Comparison of ENCODE assay signal across 23 cellular contexts in the genomic region with DNA sequence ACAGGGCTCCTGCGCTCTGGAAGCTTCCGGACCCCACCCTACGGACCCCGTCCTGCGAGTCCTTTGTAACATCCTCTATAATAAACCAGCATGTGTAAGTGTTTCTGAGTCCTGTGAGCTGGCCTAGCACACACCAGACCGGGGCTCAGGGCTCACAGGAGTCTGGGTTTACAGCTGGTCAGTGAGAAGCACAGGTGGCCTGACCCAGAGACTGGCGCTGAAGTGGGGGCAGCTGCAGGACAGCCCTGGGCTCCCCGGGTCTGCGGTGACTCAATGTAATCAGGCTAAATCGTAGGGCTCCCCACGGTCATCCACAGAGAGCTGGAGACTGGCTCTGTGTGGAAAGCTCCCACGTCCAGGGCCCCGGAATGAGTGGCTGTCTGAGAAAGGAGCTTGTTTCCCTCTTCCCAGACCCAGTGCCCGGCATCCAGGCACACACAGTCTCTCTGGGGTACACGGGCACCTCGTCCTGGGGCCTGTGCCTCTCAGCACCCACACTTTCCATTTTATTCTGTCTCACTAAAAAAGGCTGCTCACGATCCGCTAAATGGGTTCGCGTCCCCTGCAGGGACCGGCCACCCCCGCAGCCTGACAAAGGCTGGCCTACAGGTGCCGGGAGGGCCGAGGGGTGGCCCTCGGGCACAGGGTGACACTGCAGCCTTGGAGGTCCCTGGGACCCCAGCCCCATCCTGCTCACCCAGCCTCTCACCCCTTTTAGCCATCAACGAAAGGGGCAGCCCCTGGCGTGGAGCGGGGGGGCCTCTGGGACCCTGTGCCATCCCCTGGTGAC. TPM values are rescaled to one million over a fixed set of nuclear protein-coding genes. Genes with fewer than 3 reads are reported as not detected.
A peak's percentile ranks its signal among the peaks of the same experiment; 100 is the strongest.
DNase-seq lines count a peak whose midpoint lies in the region; ATAC-seq and TF ChIP-seq lines count a peak whose summit lies in the region.
"Had no signal": no experiment of that assay in that cellular context is flagged by ENCODE, and none has a peak within 500 bp of the region (broad histone marks: within the 10 kb centered on the region; RNA-seq: fewer than 3 reads in every experiment).

No MANE protein-coding gene starts in this region.

- no peak overlapping the region for H3K23ac ChIP-seq in neuronal stem cell (ENCODE audit: low read depth, low read length, poor library complexity)

- peaks cover under 1% of the 10 kb centered on the region for H3K79me1 ChIP-seq in neuronal stem cell (ENCODE audit: low read depth, low read length)

- no peak overlapping the region for H2AFZ ChIP-seq in neuronal stem cell (ENCODE audit: low read length)
- H2AFZ ChIP-seq: GM23248 had no signal

- H3K4me1 ChIP-seq in right cardiac atrium (ENCODE audit: control insufficient read depth, insufficient read depth, low read length) (no peaks in the 10 kb centered on the region), lung (ENCODE audit: control insufficient read depth in 2 of 2, insufficient read depth in 2 of 2, low read length in 2 of 2) (no peaks in the 10 kb centered on the region), neuronal stem cell (ENCODE audit: control insufficient read depth in 2 of 2, insufficient read depth in 1 of 2, low read depth in 1 of 2, low read length in 2 of 2) (peaks cover 0 to 15% of the 10 kb centered on the region in 2 donors)
- H3K4me1 ChIP-seq: A549, BE2C had no signal

- H2BK15ac ChIP-seq in neuronal stem cell (ENCODE audit: low read length): peak overlapping the region; percentile 62

- ATAC-seq in right cardiac atrium (no peak), Right ventricle myocardium superior (ENCODE audit: poor library complexity) (no peak), lung (ENCODE audit: insufficient read depth, low FRiP score) (peak; percentile 19)
- ATAC-seq: A549 had no signal

- TF ChIP-seq CTCF in lung (IDR thresholded peaks at IDR 0.05; ENCODE audit: control extremely low read depth, extremely low read depth) (no peak), WERI-Rb-1 (IDR thresholded peaks at IDR 0.05; ENCODE audit: low read depth, low read length) (no peak)

- H3K27me3 ChIP-seq in right cardiac atrium (ENCODE audit: control insufficient read depth, insufficient read depth) (no peaks in the 10 kb centered on the region), lung (ENCODE audit: control insufficient read depth, insufficient read depth) (no peaks in the 10 kb centered on the region), neuronal stem cell (ENCODE audit: control insufficient read depth in 3 of 3, insufficient read depth in 3 of 3, low read depth in 1 of 3, low read length in 3 of 3) (peaks cover 0 to 19% (median 2%) of the 10 kb centered on the region in 3 experiments), WERI-Rb-1 (ENCODE audit: insufficient read depth, low read depth, severe bottlenecking) (no peaks in the 10 kb centered on the region)

- H3K36me3 ChIP-seq in lung (ENCODE audit: control insufficient read depth in 2 of 2, insufficient read depth in 2 of 2, low read length in 2 of 2) (no peaks in the 10 kb centered on the region), neuronal stem cell (replicated peaks in 1 of 2; ENCODE audit: control insufficient read depth in 2 of 2, insufficient read depth in 2 of 2, low read length in 2 of 2) (no peaks in the 10 kb centered on the region), WERI-Rb-1 (no peaks in the 10 kb centered on the region)
- H3K36me3 ChIP-seq: BE2C had no signal

- peaks cover 3% of the 10 kb centered on the region for H3K9me3 ChIP-seq in right cardiac atrium (ENCODE audit: control insufficient read depth, low read length)
- H3K9me3 ChIP-seq in lung (ENCODE audit: control insufficient read depth in 2 of 2, insufficient read depth in 1 of 2, low read length in 1 of 2): peaks cover 3 to 27% of the 10 kb centered on the region in 2 donors
- peaks cover 14 to 16% of the 10 kb centered on the region in 2 donors for H3K9me3 ChIP-seq in neuronal stem cell (replicated peaks in 1 of 2; ENCODE audit: control insufficient read depth in 2 of 2, insufficient read depth in 1 of 2, low read depth in 1 of 2, low read length in 2 of 2)
- no peaks in the 10 kb centered on the region for H3K9me3 ChIP-seq in WERI-Rb-1 (ENCODE audit: severe bottlenecking)
- H3K9me3 ChIP-seq: BE2C had no signal

- no peak overlapping the region for H3K14ac ChIP-seq in neuronal stem cell (ENCODE audit: low read length)

- no peak overlapping the region for H3K4me2 ChIP-seq in neuronal stem cell (ENCODE audit: insufficient read depth, low read length, poor library complexity, severe bottlenecking)
- H3K4me2 ChIP-seq: A549 had no signal

- H3K4me3 ChIP-seq in right cardiac atrium (ENCODE audit: low read length) (no peak overlapping the region), lung (no peak overlapping the region), neuronal stem cell (ENCODE audit: low read length in 2 of 2) (no peak overlapping the region), WERI-Rb-1 (ENCODE audit: low read depth, low read length) (no peak overlapping the region)
- H3K4me3 ChIP-seq: A549, GM23248 had no signal

- no peak overlapping the region for H2BK12ac ChIP-seq in neuronal stem cell (ENCODE audit: low read length)

- H4K91ac ChIP-seq in neuronal stem cell (ENCODE audit: low read depth, low read length, poor library complexity): no peak overlapping the region

- intact Hi-C loops in right cardiac atrium (cut with DNase I) (no loop called here), Right ventricle myocardium superior (cut with DNase I) (no loop called here)

- 88% methylated on average over 28 of the region's 28 CpGs for WGBS in right cardiac atrium
- WGBS in lung, 2 donors: 88 to 89% methylated on average over 28 of the region's 28 CpGs
- WGBS in neuronal stem cell (ENCODE audit: extremely low coverage in 2 of 2, insufficient read length in 2 of 2, insufficient replicate concordance in 1 of 2), 2 donors: no CpG with 5 or more reads among the region's 28 CpGs

- peak overlapping the region; percentile 74 for H2AK5ac ChIP-seq in neuronal stem cell (ENCODE audit: low read depth, low read length)

- no peak overlapping the region for H3K4ac ChIP-seq in neuronal stem cell (ENCODE audit: low read length)

- peak overlapping the region; percentile 5 for H2BK120ac ChIP-seq in neuronal stem cell (ENCODE audit: low read depth, low read length)

- H3K18ac ChIP-seq in neuronal stem cell (ENCODE audit: low read length): peak overlapping the region; percentile 81

- DNase-seq in right cardiac atrium: peak; percentile 6 to 26 (median 7)
- no peak for DNase-seq in Right ventricle myocardium superior
- no peak for DNase-seq in lung (ENCODE audit: low spot score)
- no peak for DNase-seq in neuronal stem cell (ENCODE audit: low spot score)
- DNase-seq in SW 1271 (lab: John Stamatoyannopoulos, UW): no peak
- no peak for DNase-seq in WERI-Rb-1
- DNase-seq in NCI-H2227 (lab: John Stamatoyannopoulos, UW; ENCODE audit: unreplicated experiment): no peak
- DNase-seq: 8988T; ACHN; AML-193; BE2C; C1 segment of cervical spinal cord; Calu3; CD4-positive, alpha-beta memory T cell; COR-L47; DMS53; DMS79 treated with DMSO at 0.1 percent for 48 hours; GF-D8; GM23248; H7; HCEC 1CT had no signal

- peak overlapping the region; percentile 58 for H2BK5ac ChIP-seq in neuronal stem cell (ENCODE audit: low read length)

- H4K8ac ChIP-seq in neuronal stem cell (ENCODE audit: low read depth, low read length): no peak overlapping the region

- peak overlapping the region; percentile 12 for H3K9ac ChIP-seq in neuronal stem cell (ENCODE audit: low read depth, low read length, poor library complexity)
- H3K9ac ChIP-seq: GM23248 had no signal

- no peak overlapping the region for H3K27ac ChIP-seq in right cardiac atrium (ENCODE audit: low read length)
- H3K27ac ChIP-seq in lung (ENCODE audit: low read depth in 1 of 2, low read length in 1 of 2): no peak overlapping the region
- no peak overlapping the region for H3K27ac ChIP-seq in neuronal stem cell (replicated peaks; ENCODE audit: low read length)
- no peak overlapping the region for H3K27ac ChIP-seq in WERI-Rb-1
- H3K27ac ChIP-seq: A549, GM23248 had no signal

RNA-seq across cellular contexts. Expression of gene CBFA2T3, which starts 18.9 kb away (rescaled TPM):
- 1 to 10 TPM; 5.6 to 8.5 (median 6.9) TPM for total RNA-seq in right cardiac atrium
- polyA plus RNA-seq in right cardiac atrium: 7.3 TPM
- total RNA-seq in Right ventricle myocardium superior: 8.6 TPM
- total RNA-seq in lung: 10 to 100 TPM in 1 of 2 donors, 1 to 10 TPM in 1; 4.7 to 11.8 TPM
- 1 to 10 TPM; 6.2 to 7.0 TPM for polyA plus RNA-seq in lung
- polyA plus RNA-seq in neuronal stem cell (2013, experiment 1 of 2): 8.3 TPM
- polyA plus RNA-seq in neuronal stem cell (2013, experiment 2 of 2): 8.0 TPM
- total RNA-seq: Calu3, Daoy, GM23248 had no signal
- polyA plus RNA-seq: GM23248 had no signal

Comparison
In these comparisons a context has a peak if more than half of its experiments do, and no peak if none do; other contexts are left out.
1. DNase-seq: peak in right cardiac atrium (3 of 3); none in Right ventricle myocardium superior (single experiment), lung (single experiment), neuronal stem cell (single experiment), SW 1271 (0 of 2), WERI-Rb-1 (single experiment) and NCI-H2227 (single experiment).